ENCODE assay signal across 8 cellular contexts in the genomic region with DNA sequence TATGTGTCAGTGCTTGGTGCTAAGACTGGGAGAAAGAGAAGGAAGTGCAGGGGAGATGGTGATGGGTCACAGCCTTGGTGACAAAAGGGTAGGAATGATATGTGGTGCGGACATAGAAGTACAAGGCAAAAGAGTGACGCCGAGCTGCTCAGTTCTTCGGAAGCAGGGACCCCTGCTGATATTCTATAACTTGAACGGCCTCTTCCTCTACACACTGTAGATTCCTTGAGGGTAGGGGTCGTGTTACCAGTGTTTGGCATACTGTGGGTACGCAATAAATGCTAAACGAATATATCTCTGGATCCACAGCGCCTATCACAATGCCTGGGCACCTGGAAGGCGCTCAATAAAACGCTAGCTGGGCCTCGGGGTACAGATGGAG. TPM values are rescaled to one million over a fixed set of nuclear protein-coding genes. Genes with fewer than 3 reads are reported as not detected.
DNase-seq lines count a peak whose midpoint lies in the region; ATAC-seq, FAIRE-seq and TF ChIP-seq lines count a peak whose summit lies in the region.

No MANE protein-coding gene starts in this region.

- no peaks in the 10 kb centered on the region for H3K9me3 ChIP-seq in ascending aorta
- no peaks in the 10 kb centered on the region for H3K9me3 ChIP-seq in left lung

- DNase-seq in NCI-H82 (lab: John Stamatoyannopoulos, UW) (peak; percentile 41), NCI-H82 treated with DMSO at 0.1 percent for 48 hours (lab: John Stamatoyannopoulos, UW; ENCODE audit: unreplicated experiment) (no peak), ascending aorta (ENCODE audit: low spot score in 2 of 2) (no peak), left lung (no peak), HTR-8/SVneo (ENCODE audit: insufficient read length, low spot score) (no peak)
- DNase-seq in activated naive CD4-positive, alpha-beta T cell treated with anti-CD3 and anti-CD28 coated beads, Interleukin-2, amount 50 U/mL, for 16 hours = no peak

- WGBS in urinary bladder = 0% methylated on average over 12 of the region's 12 CpGs

- no peaks in the 10 kb centered on the region for H3K27me3 ChIP-seq in ascending aorta
- no peaks in the 10 kb centered on the region for H3K27me3 ChIP-seq in left lung

- H3K27ac ChIP-seq in ascending aorta = peak overlapping the region; percentile 85 to 86
- H3K27ac ChIP-seq in left lung = peak overlapping the region; percentile 71 to 80
- H3K27ac ChIP-seq in urinary bladder (ENCODE audit: low read depth) = peak overlapping the region; percentile 72

- TF ChIP-seq CTCF in ascending aorta (IDR thresholded peaks at IDR 0.05) (no peak), left lung (IDR thresholded peaks at IDR 0.05) (no peak)

- no peaks in the 10 kb centered on the region for H3K4me1 ChIP-seq in ascending aorta
- H3K4me1 ChIP-seq in left lung = peaks cover 6 to 22% of the 10 kb centered on the region in 2 donors
- H3K4me1 ChIP-seq in urinary bladder (ENCODE audit: insufficient read depth) = peaks cover 3% of the 10 kb centered on the region

- intact Hi-C loops in ascending aorta (cut with DNase I) = loop anchor here (1.0 to 5.0 kb wide), 6 partner anchors 17 to 646 kb away; partner anchors contain the start of genes CDC14A, EXTL2, RTCA and SASS6
- intact Hi-C loops in left lung (cut with DNase I) = no loop called here

- ATAC-seq in left lung (peak; percentile 18), HG02678 (IDR thresholded peaks at IDR 0.05; ENCODE audit: unreplicated experiment) (no peak)

- H3K4me3 ChIP-seq in ascending aorta = peak overlapping the region; percentile 57 to 85
- H3K4me3 ChIP-seq in left lung = peak overlapping the region; percentile 60 to 85
- H3K4me3 ChIP-seq in urinary bladder (ENCODE audit: low read depth, low read length) = peak overlapping the region; percentile 61

- H3K36me3 ChIP-seq in ascending aorta (no peaks in the 10 kb centered on the region), left lung (no peaks in the 10 kb centered on the region), urinary bladder (ENCODE audit: insufficient read depth) (no peaks in the 10 kb centered on the region)

- no peak for FAIRE-seq in HTR-8/SVneo (lab: Jason Lieb, UNC)

RNA-seq across cellular contexts. Expression of gene DBT, which starts 0.5 kb away (rescaled TPM):
- total RNA-seq in ascending aorta (2.3 TPM), left lung (10 to 100 TPM; 15.9 to 22.6 TPM), urinary bladder (16.9 TPM)
- polyA plus RNA-seq in urinary bladder = 9.0 TPM

RNA-seq across cellular contexts. Expression of gene RTCA, which starts 16.9 kb away (rescaled TPM):
- total RNA-seq in ascending aorta (2.8 TPM), left lung (10 to 100 TPM; 37.1 to 38.7 TPM), urinary bladder (28.8 TPM)
- 17.1 TPM for polyA plus RNA-seq in urinary bladder
